Comparison of ENCODE assay signal across 10 cellular contexts in the genomic region with DNA sequence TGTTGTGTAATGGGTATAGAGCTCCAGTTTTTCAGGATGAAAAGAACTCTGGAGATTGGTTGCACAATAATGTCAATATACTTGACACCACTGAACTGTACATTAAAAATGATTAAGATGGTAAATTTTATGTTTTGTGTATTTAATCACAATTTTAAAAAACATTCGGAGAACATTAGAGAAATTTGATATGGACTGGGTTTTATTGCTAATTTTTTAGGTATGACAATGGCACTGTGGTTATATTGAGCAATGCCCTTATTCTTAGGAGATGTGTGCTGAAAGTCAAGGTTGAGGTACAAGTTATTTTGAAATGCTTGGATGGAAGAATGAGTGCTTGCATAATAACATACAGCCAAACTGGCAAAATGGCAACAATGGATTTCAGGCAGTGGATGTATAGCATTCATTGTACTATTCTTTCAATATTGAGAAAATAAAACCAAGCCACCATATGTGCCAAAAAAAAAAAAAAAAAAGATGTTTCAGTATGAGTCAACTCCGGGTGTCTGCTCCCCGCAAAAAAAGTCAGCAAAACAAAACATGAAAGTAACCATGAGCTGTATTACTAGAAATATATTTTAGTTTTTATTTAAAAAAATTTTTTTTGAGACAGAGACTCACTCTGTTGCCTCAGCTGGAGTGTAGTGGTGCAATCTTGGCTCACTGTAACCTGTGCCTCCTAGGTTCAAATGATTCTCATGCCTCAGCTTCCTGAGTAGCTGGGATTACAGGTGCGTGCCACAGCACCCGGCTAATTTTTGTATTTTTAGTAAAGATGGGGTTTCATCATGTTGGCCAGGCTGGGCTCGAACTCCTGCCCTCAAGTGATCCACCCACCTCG. TPM values are rescaled to one million over a fixed set of nuclear protein-coding genes. Genes with fewer than 3 reads are reported as not detected.
A peak's percentile ranks its signal among the peaks of the same experiment; 100 is the strongest.
DNase-seq lines count a peak whose midpoint lies in the region; ATAC-seq and TF ChIP-seq lines count a peak whose summit lies in the region.
"Had no signal": no experiment of that assay in that cellular context is flagged by ENCODE, and none has a peak within 500 bp of the region (broad histone marks: within the 10 kb centered on the region; RNA-seq: fewer than 3 reads in every experiment).

No MANE protein-coding gene starts in this region.

- CTCF ChIA-PET in activated CD4-positive, alpha-beta T cell treated with anti-CD3 and anti-CD28 coated beads, Interleukin-2, amount 10 ng/mL, durations not matched to agents 7 days and 5 days (lab: Charles Lee): interaction anchor here (0.6 to 1.1 kb wide), 5 partner anchors 10 to 203 kb away, joined by 3 to 5 read pairs (median 3); no protein-coding TSS in a partner anchor

- H3K36me3 Mint-ChIP-seq in activated CD4-positive, alpha-beta T cell treated with anti-CD3 and anti-CD28 coated beads, Interleukin-2, amount 10 ng/mL, durations not matched to agents 7 days and 5 days (ENCODE audit: low read depth): peaks cover 8% of the 10 kb centered on the region
- no peaks in the 10 kb centered on the region for H3K36me3 Mint-ChIP-seq in natural killer cell treated with Interleukin-12 subunit alpha and Interleukin-12 subunit beta and Interleukin-15 and Interleukin-18, amount 100 ng/mL, for 72 hours

- POLR2A ChIA-PET in activated CD4-positive, alpha-beta T cell treated with anti-CD3 and anti-CD28 coated beads, Interleukin-2, amount 10 ng/mL, durations not matched to agents 7 days and 5 days (lab: Charles Lee): interaction anchor here (0.7 kb wide), 1 partner anchor 206 kb away, joined by 3 read pairs; no protein-coding TSS in a partner anchor

- no peaks in the 10 kb centered on the region for H3K27me3 ChIP-seq in colonic mucosa

- H3K4me1 ChIP-seq in colonic mucosa: no peaks in the 10 kb centered on the region

- no peak overlapping the region for H3K27ac ChIP-seq in colonic mucosa

- intact Hi-C loops in colonic mucosa (cut with DNase I): no loop called here

- H3K4me3 ChIP-seq in colonic mucosa: no peak overlapping the region

- H3K4me3 Mint-ChIP-seq in activated CD4-positive, alpha-beta T cell treated with anti-CD3 and anti-CD28 coated beads, Interleukin-2, amount 10 ng/mL, durations not matched to agents 7 days and 5 days: peak overlapping the region; percentile 39
- H3K4me3 Mint-ChIP-seq in natural killer cell treated with Interleukin-12 subunit alpha and Interleukin-12 subunit beta and Interleukin-15 and Interleukin-18, amount 100 ng/mL, for 72 hours: peak overlapping the region; percentile 73

- H3K9ac ChIP-seq in colonic mucosa (ENCODE audit: low read depth in 2 of 2, low read length in 2 of 2): no peak overlapping the region

- peak overlapping the region; percentile 88 for H3K27ac Mint-ChIP-seq in activated CD4-positive, alpha-beta T cell treated with anti-CD3 and anti-CD28 coated beads, Interleukin-2, amount 10 ng/mL, durations not matched to agents 7 days and 5 days
- H3K27ac Mint-ChIP-seq in natural killer cell treated with Interleukin-12 subunit alpha and Interleukin-12 subunit beta and Interleukin-15 and Interleukin-18, amount 100 ng/mL, for 72 hours: peak overlapping the region; percentile 51 to 62

- H3K9me3 ChIP-seq in colonic mucosa: no peaks in the 10 kb centered on the region

- no peaks in the 10 kb centered on the region for H3K36me3 ChIP-seq in colonic mucosa

- no peak for TF ChIP-seq CTCF in colonic mucosa (IDR thresholded peaks at IDR 0.05)

- H3K27me3 Mint-ChIP-seq in activated CD4-positive, alpha-beta T cell treated with anti-CD3 and anti-CD28 coated beads, Interleukin-2, amount 10 ng/mL, durations not matched to agents 7 days and 5 days: peaks cover 52% of the 10 kb centered on the region
- H3K27me3 Mint-ChIP-seq in natural killer cell treated with Interleukin-12 subunit alpha and Interleukin-12 subunit beta and Interleukin-15 and Interleukin-18, amount 100 ng/mL, for 72 hours: peaks cover 14 to 21% of the 10 kb centered on the region in 2 donors

- H3K4me1 Mint-ChIP-seq in activated CD4-positive, alpha-beta T cell treated with anti-CD3 and anti-CD28 coated beads, Interleukin-2, amount 10 ng/mL, durations not matched to agents 7 days and 5 days: peaks cover 61% of the 10 kb centered on the region
- H3K4me1 Mint-ChIP-seq in natural killer cell treated with Interleukin-12 subunit alpha and Interleukin-12 subunit beta and Interleukin-15 and Interleukin-18, amount 100 ng/mL, for 72 hours (ENCODE audit: low read depth in 2 of 2): peaks cover 33 to 51% of the 10 kb centered on the region in 2 donors

- ATAC-seq in GM18858 (IDR thresholded peaks at IDR 0.05; ENCODE audit: unreplicated experiment): peak; percentile 61
- ATAC-seq in HG03135 (IDR thresholded peaks at IDR 0.05; ENCODE audit: unreplicated experiment): peak; percentile 58
- peak; percentile 73 to 85 for ATAC-seq in natural killer cell treated with Interleukin-12 subunit alpha and Interleukin-12 subunit beta and Interleukin-15 and Interleukin-18, amount 100 ng/mL, for 72 hours
- ATAC-seq in HG02852 (IDR thresholded peaks at IDR 0.05; ENCODE audit: unreplicated experiment): no peak
- ATAC-seq in HG02763 (IDR thresholded peaks at IDR 0.05; ENCODE audit: unreplicated experiment): no peak

- H3K9me3 Mint-ChIP-seq in activated CD4-positive, alpha-beta T cell treated with anti-CD3 and anti-CD28 coated beads, Interleukin-2, amount 10 ng/mL, durations not matched to agents 7 days and 5 days: peaks cover 2% of the 10 kb centered on the region
- H3K9me3 Mint-ChIP-seq in natural killer cell treated with Interleukin-12 subunit alpha and Interleukin-12 subunit beta and Interleukin-15 and Interleukin-18, amount 100 ng/mL, for 72 hours: no peaks in the 10 kb centered on the region

- DNase-seq in activated CD4-positive, alpha-beta T cell treated with anti-CD3 and anti-CD28 coated beads, Interleukin-2, amount 10 ng/mL, durations not matched to agents 7 days and 5 days: peak; percentile 67
- no peak for DNase-seq in natural killer cell treated with Interleukin-12 subunit alpha and Interleukin-12 subunit beta and Interleukin-15 and Interleukin-18, amount 100 ng/mL, for 72 hours (ENCODE audit: low spot score)
- DNase-seq in colonic mucosa: no peak
- DNase-seq in amniotic stem cell (lab: John Stamatoyannopoulos, UW): no peak

RNA-seq across cellular contexts. Expression of gene HOXB1, which starts 19.8 kb away (rescaled TPM):
- not detected for total RNA-seq in activated CD4-positive, alpha-beta T cell treated with anti-CD3 and anti-CD28 coated beads, Interleukin-2, amount 10 ng/mL, durations not matched to agents 7 days and 5 days
- total RNA-seq in natural killer cell treated with Interleukin-12 subunit alpha and Interleukin-12 subunit beta and Interleukin-15 and Interleukin-18, amount 100 ng/mL, for 72 hours: not detected
- total RNA-seq in colonic mucosa: not detected
- total RNA-seq: cardiac septum, liver had no signal

RNA-seq across cellular contexts. Expression of gene HOXB2, which starts 33.9 kb away (rescaled TPM):
- total RNA-seq in activated CD4-positive, alpha-beta T cell treated with anti-CD3 and anti-CD28 coated beads, Interleukin-2, amount 10 ng/mL, durations not matched to agents 7 days and 5 days: 1 to 10 TPM; 3.4 to 4.7 TPM
- total RNA-seq in natural killer cell treated with Interleukin-12 subunit alpha and Interleukin-12 subunit beta and Interleukin-15 and Interleukin-18, amount 100 ng/mL, for 72 hours: 10 to 100 TPM; 20.8 to 30.0 TPM
- total RNA-seq in colonic mucosa: 1 to 10 TPM; 2.6 to 6.4 TPM

Comparison
In these comparisons a context has a peak if more than half of its experiments do, and no peak if none do; other contexts are left out.
1. ATAC-seq: peak in GM18858 (single experiment), HG03135 (single experiment) and natural killer cell treated with Interleukin-12 subunit alpha and Interleukin-12 subunit beta and Interleukin-15 and Interleukin-18, amount 100 ng/mL, for 72 hours (2 of 2); none in HG02852 (single experiment) and HG02763 (single experiment).